In genomic region chr1:212792396-212792908, GRCh38 we compare ENCODE assay signal across 9 cellular contexts. TPM values are rescaled to one million over a fixed set of nuclear protein-coding genes. Genes with fewer than 3 reads are reported as not detected.
DNase-seq lines count a peak whose midpoint lies in the region; ATAC-seq, FAIRE-seq and TF ChIP-seq lines count a peak whose summit lies in the region.
"Had no signal": no experiment of that assay in that cellular context is flagged by ENCODE, and none has a peak within 500 bp of the region (broad histone marks: within the 10 kb centered on the region; RNA-seq: fewer than 3 reads in every experiment).

No MANE protein-coding gene starts in this region.

- no peaks in the 10 kb centered on the region for H4K20me1 ChIP-seq in DOHH2 (ENCODE audit: control insufficient read depth, insufficient read depth, low read depth, low read length)

- peaks cover 58% of the 10 kb centered on the region for H3K79me2 ChIP-seq in DOHH2 (ENCODE audit: control insufficient read depth, low read length)
- H3K79me2 ChIP-seq in parathyroid adenoma, result no peaks in the 10 kb centered on the region

- in situ Hi-C loops in Panc1 (cut with HindIII; ENCODE audit: low pct_unique_long_range_greater_than_20kb, low sequenced_read_pairs), result no loop called here

- intact Hi-C loops in Panc1 (cut with micrococcal nuclease; ENCODE audit: unreplicated experiment), result no loop called here

- peak overlapping the region; percentile 89 for H3K27ac ChIP-seq in DOHH2 (ENCODE audit: low read depth, low read length)
- peak overlapping the region; percentile 81 for H3K27ac ChIP-seq in Panc1 (ENCODE audit: low read length)
- peak overlapping the region; percentile 92 for H3K27ac ChIP-seq in parathyroid adenoma

- peaks cover 27% of the 10 kb centered on the region for H3K36me3 ChIP-seq in DOHH2 (ENCODE audit: control insufficient read depth, low read length)
- H3K36me3 ChIP-seq in Panc1 (ENCODE audit: control insufficient read depth, insufficient read depth, low read length), result peaks cover 4% of the 10 kb centered on the region
- H3K36me3 ChIP-seq in parathyroid adenoma (ENCODE audit: control insufficient read depth, insufficient read depth, low read length), result no peaks in the 10 kb centered on the region

- H2AFZ ChIP-seq in parathyroid adenoma, result peak overlapping the region; percentile 98

- TF ChIP-seq CTCF in DOHH2 (IDR thresholded peaks at IDR 0.05; ENCODE audit: low read depth, low read length, poor library complexity, severe bottlenecking), result no peak
- TF ChIP-seq CTCF in Panc1 (IDR thresholded peaks at IDR 0.05), result no peak
- TF ChIP-seq CTCF in epithelial cell of proximal tubule (conservative IDR thresholded peaks at IDR 0.05; ENCODE audit: low read depth, low read length), result no peak
- no peak for TF ChIP-seq CTCF in parathyroid adenoma (IDR thresholded peaks at IDR 0.05)

- DNase-seq in Panc1 (ENCODE audit: low read depth, low spot score), result no peak
- DNase-seq in epithelial cell of proximal tubule (ENCODE audit: low read depth), result no peak
- no peak for DNase-seq in RCC 7860 (ENCODE audit: low spot score)
- DNase-seq in GM19238 (ENCODE audit: insufficient read length, low spot score), result no peak
- no peak for DNase-seq in ureter (ENCODE audit: low spot score)

- no peaks in the 10 kb centered on the region for H3K9me2 ChIP-seq in DOHH2 (replicated peaks; ENCODE audit: control insufficient read depth, low read length)

- no peak for ATAC-seq in Panc1
- ATAC-seq in HG02970 (IDR thresholded peaks at IDR 0.05; ENCODE audit: low FRiP score, unreplicated experiment), result no peak

- BruUV-seq in Panc1 (replicated peaks; lab: Mats Ljungman, UMichigan), result no TSS peak

- H3K27me3 ChIP-seq in DOHH2 (ENCODE audit: control insufficient read depth, low read length), result no peaks in the 10 kb centered on the region
- H3K27me3 ChIP-seq in Panc1 (ENCODE audit: control insufficient read depth, insufficient read depth, low read length), result no peaks in the 10 kb centered on the region
- H3K27me3 ChIP-seq in parathyroid adenoma (ENCODE audit: control insufficient read depth, insufficient read depth, low read length), result no peaks in the 10 kb centered on the region

- H3K9me3 ChIP-seq in DOHH2 (ENCODE audit: control insufficient read depth, insufficient read depth, low read length) (no peaks in the 10 kb centered on the region), Panc1 (ENCODE audit: control insufficient read depth, insufficient read depth, low read depth, low read length) (no peaks in the 10 kb centered on the region), parathyroid adenoma (ENCODE audit: control insufficient read depth, low read length) (no peaks in the 10 kb centered on the region)

- H3K4me1 ChIP-seq in DOHH2 (ENCODE audit: control insufficient read depth, low read length) (peaks cover 62% of the 10 kb centered on the region), Panc1 (ENCODE audit: control insufficient read depth, insufficient read depth, low read length) (peaks cover 8% of the 10 kb centered on the region; the same call in 1 of the 2 replicates), parathyroid adenoma (no peaks in the 10 kb centered on the region)

- no peak overlapping the region for H3K9ac ChIP-seq in parathyroid adenoma

- H3K4me2 ChIP-seq in DOHH2 (ENCODE audit: low read length) (peak overlapping the region; percentile 86), parathyroid adenoma (ENCODE audit: low read length) (peak overlapping the region; percentile 81)

- CTCF ChIA-PET in Panc1 (lab: Charles Lee), result interaction anchor here (0.7 kb wide), 1 partner anchor 364 kb away, joined by 7 read pairs; no protein-coding TSS in a partner anchor

- H3K4me3 ChIP-seq in DOHH2 (ENCODE audit: low read length) (peak overlapping the region; percentile 89), Panc1 (ENCODE audit: low read depth in 2 of 2, low read length in 2 of 2) (peak overlapping the region; percentile 94 to 98), epithelial cell of proximal tubule (ENCODE audit: low read depth, low read length) (peak overlapping the region; percentile 68), parathyroid adenoma (ENCODE audit: low read depth, low read length) (peak overlapping the region; percentile 92)

- peaks cover 18% of the 10 kb centered on the region for H3F3A ChIP-seq in DOHH2 (ENCODE audit: control insufficient read depth, insufficient read depth)

- FAIRE-seq in RCC 7860 (lab: Jason Lieb, UNC), result no peak
- FAIRE-seq: endometrium had no signal

- POLR2A ChIA-PET in Panc1 (lab: Charles Lee), result no interaction called here

RNA-seq across cellular contexts. Expression of gene TATDN3, which starts 0.8 kb away (rescaled TPM):
- total RNA-seq in Panc1 (2021; ENCODE audit: unreplicated experiment) (9.5 TPM), epithelial cell of proximal tubule (10.7 and 12.9 TPM in 2 replicates), ureter (11.0 TPM)
- 11.4 TPM for polyA plus RNA-seq in Panc1 (2012; ENCODE audit: insufficient read length)

RNA-seq across cellular contexts. Expression of gene NSL1, which starts 0.9 kb away (rescaled TPM):
- total RNA-seq in Panc1 (2021; ENCODE audit: unreplicated experiment) (21.8 TPM), epithelial cell of proximal tubule (31.2 and 52.6 TPM in 2 replicates), ureter (35.5 TPM)
- polyA plus RNA-seq in Panc1 (2012; ENCODE audit: insufficient read length), result 13.2 TPM

RNA-seq across cellular contexts. Expression of gene SPATA45, which starts 55.0 kb away (rescaled TPM):
- total RNA-seq in Panc1 (2021; ENCODE audit: unreplicated experiment), result not detected
- polyA plus RNA-seq in Panc1 (2012; ENCODE audit: insufficient read length), result not detected
- total RNA-seq in epithelial cell of proximal tubule, result not detected in 2 replicates
- not detected for total RNA-seq in ureter
